In the genomic region with DNA sequence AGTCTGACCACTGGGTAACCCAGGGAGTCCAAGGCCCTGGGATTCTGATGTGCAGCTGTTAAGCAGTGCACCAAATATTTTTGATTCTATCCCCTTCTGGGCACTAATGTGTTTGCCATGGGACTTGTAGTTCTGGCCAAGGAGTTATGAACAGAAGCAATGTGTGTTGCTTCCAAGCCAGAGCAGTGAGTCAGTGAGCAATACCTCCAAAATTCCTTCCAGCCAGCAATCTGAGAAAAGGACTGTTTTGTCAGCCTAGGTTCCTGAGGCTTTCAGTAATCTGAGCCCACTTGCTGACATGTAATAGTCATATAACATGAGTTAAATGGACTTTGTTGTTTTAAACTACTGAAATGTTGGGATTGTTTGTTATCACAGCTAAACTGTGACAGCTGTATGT, we compare ENCODE assay signal across 30 cellular contexts.
"Had no signal": no experiment of that assay in that cellular context is flagged by ENCODE, and none has a peak within 500 bp of the region (broad histone marks: within the 10 kb centered on the region; RNA-seq: fewer than 3 reads in every experiment).

No MANE protein-coding gene starts in this region.

- DNase-seq: activated CD4-positive, alpha-beta T cell treated with anti-CD3 and anti-CD28 coated beads, Interleukin-2, amount 10 ng/mL, durations not matched to agents 24 days and 14 days; activated CD4-positive, alpha-beta T cell treated with anti-CD3 and anti-CD28 coated beads, Interleukin-2, amount 50 U/mL, for 4 hours; activated CD4-positive, CD25-positive, alpha-beta regulatory T cell; activated CD8-positive, alpha-beta T cell treated with anti-CD3 and anti-CD28 coated beads for 36 hours; activated effector memory CD4-positive, alpha-beta T cell treated with anti-CD3 and anti-CD28 coated beads, Interleukin-2, amount 50 U/mL, for 16 hours; activated naive CD4-positive, alpha-beta T cell; activated naive CD4-positive, alpha-beta T cell treated with anti-CD3 and anti-CD28 coated beads, Interleukin-2, amount 50 U/mL, for 16 hours; activated naive CD8-positive, alpha-beta T cell treated with anti-CD3 and anti-CD28 coated beads for 36 hours; activated T-cell treated with anti-CD3 and anti-CD28 coated beads, Interleukin-2, amount 50 U/mL, for 1 hour; activated T-cell treated with anti-CD3 and anti-CD28 coated beads, Interleukin-2, amount 50 U/mL, for 72 hours; amniotic stem cell; aorta; body of pancreas; Kasumi-1; KG1; MM.1S; MV-4-11; NCI-H1092; NCI-H1436 treated with DMSO at 0.1 percent for 48 hours; NCI-H1694 treated with DMSO at 0.1 percent for 48 hours; NCI-H2029; NCI-H345; NCI-H524 treated with DMSO at 0.1 percent for 48 hours; RPMI8226; SHP77 treated with DMSO at 0.1 percent for 48 hours; T-cell; T1000; WERI-Rb-1 had no signal

- H3K27ac ChIP-seq: body of pancreas, breast epithelium, WERI-Rb-1 had no signal

- H3K27me3 Mint-ChIP-seq: activated CD4-positive, alpha-beta T cell treated with anti-CD3 and anti-CD28 coated beads, Interleukin-2, amount 10 ng/mL, durations not matched to agents 24 days and 14 days; activated CD8-positive, alpha-beta T cell treated with anti-CD3 and anti-CD28 coated beads for 36 hours; activated T-helper 17 cell treated with anti-CD3 and anti-CD28 coated beads, Interleukin-2, amount 50 U/mL, for 72 hours had no signal

- H3K4me3 ChIP-seq: body of pancreas, breast epithelium had no signal

- H3K4me1 ChIP-seq: body of pancreas, breast epithelium had no signal

- H3K9me3 Mint-ChIP-seq: activated CD4-positive, alpha-beta T cell treated with anti-CD3 and anti-CD28 coated beads, Interleukin-2, amount 10 ng/mL, durations not matched to agents 24 days and 14 days; activated CD8-positive, alpha-beta T cell treated with anti-CD3 and anti-CD28 coated beads for 36 hours had no signal

- H3K9me3 ChIP-seq: body of pancreas, breast epithelium had no signal

- H3K4me3 Mint-ChIP-seq: activated CD4-positive, alpha-beta T cell treated with anti-CD3 and anti-CD28 coated beads, Interleukin-2, amount 10 ng/mL, durations not matched to agents 24 days and 14 days; activated CD8-positive, alpha-beta T cell treated with anti-CD3 and anti-CD28 coated beads for 36 hours; activated naive CD8-positive, alpha-beta T cell treated with anti-CD3 and anti-CD28 coated beads for 36 hours; activated T-cell treated with anti-CD3 and anti-CD28 coated beads, Interleukin-2, amount 50 U/mL, for 72 hours; activated T-helper 17 cell treated with anti-CD3 and anti-CD28 coated beads, Interleukin-2, amount 50 U/mL, for 72 hours; T-cell had no signal

- H3K36me3 Mint-ChIP-seq: activated naive CD8-positive, alpha-beta T cell treated with anti-CD3 and anti-CD28 coated beads for 36 hours; T-cell had no signal

- H3K27me3 ChIP-seq: body of pancreas, breast epithelium had no signal

- H3K36me3 ChIP-seq: breast epithelium, WERI-Rb-1 had no signal

- H3K27ac Mint-ChIP-seq: activated CD4-positive, alpha-beta T cell treated with anti-CD3 and anti-CD28 coated beads, Interleukin-2, amount 10 ng/mL, durations not matched to agents 24 days and 14 days; activated CD8-positive, alpha-beta T cell treated with anti-CD3 and anti-CD28 coated beads for 36 hours; activated naive CD8-positive, alpha-beta T cell treated with anti-CD3 and anti-CD28 coated beads for 36 hours; activated T-cell treated with anti-CD3 and anti-CD28 coated beads, Interleukin-2, amount 50 U/mL, for 72 hours; activated T-helper 17 cell treated with anti-CD3 and anti-CD28 coated beads, Interleukin-2, amount 50 U/mL, for 72 hours; T-cell had no signal

- H3K4me1 Mint-ChIP-seq: activated CD4-positive, alpha-beta T cell treated with anti-CD3 and anti-CD28 coated beads, Interleukin-2, amount 10 ng/mL, durations not matched to agents 24 days and 14 days; activated naive CD8-positive, alpha-beta T cell treated with anti-CD3 and anti-CD28 coated beads for 36 hours; activated T-helper 17 cell treated with anti-CD3 and anti-CD28 coated beads, Interleukin-2, amount 50 U/mL, for 72 hours; T-cell had no signal
